11 cellular contexts compared by ENCODE assay signal in the genomic region with DNA sequence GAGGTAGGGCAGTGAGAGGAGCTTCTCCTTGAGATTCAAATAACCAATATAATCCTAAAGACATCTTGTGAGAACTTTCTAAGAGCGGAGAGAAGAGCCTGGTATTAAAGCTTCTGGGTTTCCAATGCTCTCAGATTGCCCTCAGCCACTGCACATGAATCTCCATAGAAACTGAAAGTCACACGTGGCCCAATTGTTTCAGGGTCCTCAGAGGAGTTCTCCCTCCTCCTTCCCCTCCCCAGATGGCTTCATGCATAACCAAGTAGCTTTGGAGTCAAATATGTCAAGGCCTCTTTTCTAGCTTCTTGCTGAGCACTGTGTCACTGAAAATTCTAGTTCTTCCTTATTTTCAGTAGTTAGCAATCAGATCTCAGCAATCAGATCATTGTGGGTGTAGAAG. TPM values are rescaled to one million over a fixed set of nuclear protein-coding genes. Genes with fewer than 3 reads are reported as not detected.
A peak's percentile ranks its signal among the peaks of the same experiment; 100 is the strongest.
DNase-seq lines count a peak whose midpoint lies in the region; ATAC-seq and TF ChIP-seq lines count a peak whose summit lies in the region.
"Had no signal": no experiment of that assay in that cellular context is flagged by ENCODE, and none has a peak within 500 bp of the region (broad histone marks: within the 10 kb centered on the region; RNA-seq: fewer than 3 reads in every experiment).

No MANE protein-coding gene starts in this region.

- H3K4me1 ChIP-seq in OCI-LY3 (ENCODE audit: low read length), result peaks cover 27% of the 10 kb centered on the region

- H3K36me3 ChIP-seq in OCI-LY3 (replicated peaks; ENCODE audit: low read depth, low read length) (peaks cover 10% of the 10 kb centered on the region), H7 (replicated peaks; ENCODE audit: control insufficient read depth, insufficient read depth, low read length) (no peaks in the 10 kb centered on the region)

- peak overlapping the region; percentile 78 for H3K4me3 ChIP-seq in GM12864 (ENCODE audit: low read depth, low read length)
- H3K4me3 ChIP-seq in OCI-LY3 (ENCODE audit: low read length), result peak overlapping the region; percentile 91
- H3K4me3 ChIP-seq in H7 (ENCODE audit: insufficient read depth, low read depth, low read length), result no peak overlapping the region

- ATAC-seq in GM19372 (IDR thresholded peaks at IDR 0.05; ENCODE audit: low read depth, unreplicated experiment) (peak; percentile 66), HG02981 (IDR thresholded peaks at IDR 0.05; ENCODE audit: unreplicated experiment) (peak; percentile 69)

- H3K9me3 Mint-ChIP-seq in T-helper 2 cell treated with Interferon-gamma antibody and Interleukin-4, amounts not matched to agents 5 μg/mL and 100 μg/mL, for 36 hours, result no peaks in the 10 kb centered on the region

- TF ChIP-seq CTCF in GM12864 (IDR thresholded peaks at IDR 0.05; ENCODE audit: low read depth, low read length, missing control alignments) (no peak), OCI-LY3 (IDR thresholded peaks at IDR 0.05; ENCODE audit: low read depth, low read length) (no peak)

- peak overlapping the region; percentile 97 for H3K4me2 ChIP-seq in OCI-LY3 (ENCODE audit: low read length)

- H3K36me3 Mint-ChIP-seq in T-helper 2 cell treated with Interferon-gamma antibody and Interleukin-4, amounts not matched to agents 5 μg/mL and 100 μg/mL, for 36 hours (ENCODE audit: low read depth), result no peaks in the 10 kb centered on the region

- peaks cover 71% of the 10 kb centered on the region for H3K79me2 ChIP-seq in OCI-LY3 (ENCODE audit: low read length)

- peak overlapping the region; percentile 61 for H3K9ac ChIP-seq in OCI-LY3 (ENCODE audit: low read length)

- no peak overlapping the region for H2AFZ ChIP-seq in OCI-LY3 (ENCODE audit: low read depth, low read length)

- no peaks in the 10 kb centered on the region for H3K9me3 ChIP-seq in OCI-LY3 (ENCODE audit: insufficient read depth, low read length)

- H3K27me3 ChIP-seq in OCI-LY3 (ENCODE audit: low read depth, low read length) (no peaks in the 10 kb centered on the region), H7 (ENCODE audit: control insufficient read depth, insufficient read depth, low read length) (no peaks in the 10 kb centered on the region)

- H4K20me1 ChIP-seq in OCI-LY3 (ENCODE audit: insufficient read depth, low read length), result no peaks in the 10 kb centered on the region; the same call in 1 of the 2 replicates

- H3K27ac Mint-ChIP-seq in T-helper 2 cell treated with Interferon-gamma antibody and Interleukin-4, amounts not matched to agents 5 μg/mL and 100 μg/mL, for 36 hours, result no peak overlapping the region

- H3K4me3 Mint-ChIP-seq in T-helper 2 cell treated with Interferon-gamma antibody and Interleukin-4, amounts not matched to agents 5 μg/mL and 100 μg/mL, for 36 hours, result no peak overlapping the region

- H3K27ac ChIP-seq in OCI-LY3 (ENCODE audit: low read length), result peak overlapping the region; percentile 94
- H3K27ac ChIP-seq: RWPE1 had no signal

- DNase-seq in GM12864 (ENCODE audit: low read depth) (peak; percentile 76), H7 (no peak)
- no peak for DNase-seq in stimulated activated CD4-positive, alpha-beta T cell treated with anti-CD3 and anti-CD28 coated beads, Interleukin-2, amount 100 ng/mL, for 48 hours
- DNase-seq in activated CD4-positive, alpha-beta T cell treated with anti-CD3 and anti-CD28 coated beads, Interleukin-2, amount 50 U/mL, for 1 hour, result no peak
- DNase-seq in T-helper 2 cell treated with Interferon-gamma antibody and Interleukin-4, amounts not matched to agents 5 μg/mL and 100 μg/mL, for 36 hours (ENCODE audit: low spot score), result no peak
- DNase-seq: KG1, kidney had no signal

- no peaks in the 10 kb centered on the region for H3K27me3 Mint-ChIP-seq in T-helper 2 cell treated with Interferon-gamma antibody and Interleukin-4, amounts not matched to agents 5 μg/mL and 100 μg/mL, for 36 hours (ENCODE audit: low read depth)

- no peaks in the 10 kb centered on the region for H3K4me1 Mint-ChIP-seq in T-helper 2 cell treated with Interferon-gamma antibody and Interleukin-4, amounts not matched to agents 5 μg/mL and 100 μg/mL, for 36 hours (ENCODE audit: low read depth)

RNA-seq across cellular contexts. Expression of a gene that starts 2.3 kb away (rescaled TPM):
- total RNA-seq in H7 (2014; rRNA removed; shearing (Covaris generic)), result 0.07 and 0.11 TPM in 2 replicates

RNA-seq across cellular contexts. Expression of a gene that starts 7.1 kb away (rescaled TPM):
- 794 and 812 TPM in 2 replicates for total RNA-seq in H7 (2014; rRNA removed; shearing (Covaris generic))

RNA-seq across cellular contexts. Expression of a gene that starts 24.0 kb away (rescaled TPM):
- 48.1 and 58.3 TPM in 2 replicates for total RNA-seq in H7 (2014; rRNA removed; shearing (Covaris generic))

RNA-seq across cellular contexts. Expression of a gene that starts 24.3 kb away (rescaled TPM):
- total RNA-seq in H7 (2014; rRNA removed; shearing (Covaris generic)), result 33.5 and 35.0 TPM in 2 replicates

RNA-seq across cellular contexts. Expression of a gene that starts 35.1 kb away (rescaled TPM):
- 6.2 and 8.4 TPM in 2 replicates for total RNA-seq in H7 (2014; rRNA removed; shearing (Covaris generic))
